ENCODE assay signal across 8 cellular contexts in the genomic region with DNA sequence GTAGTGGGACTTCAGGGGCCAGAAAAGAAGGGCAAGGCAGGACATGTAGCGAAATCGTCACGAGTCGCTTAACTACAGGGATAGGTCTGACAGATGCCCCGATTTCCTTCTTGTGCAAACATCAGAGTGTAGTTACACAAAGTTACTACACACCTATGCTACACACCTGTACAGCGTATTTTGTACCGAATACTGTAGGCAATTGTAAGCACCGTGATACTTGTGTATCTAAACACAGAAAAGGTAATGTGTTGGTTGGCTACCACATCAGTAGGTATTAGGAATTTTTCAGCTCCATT. TPM values are rescaled to one million over a fixed set of nuclear protein-coding genes. Genes with fewer than 3 reads are reported as not detected.
DNase-seq lines count a peak whose midpoint lies in the region; ATAC-seq and TF ChIP-seq lines count a peak whose summit lies in the region.

No MANE protein-coding gene starts in this region.

- peak overlapping the region; percentile 80 for H3K27ac Mint-ChIP-seq in dendritic cell treated with granulocyte-macrophage colony-stimulating factor and Interleukin-4, amounts not matched to agents 40 ng/mL and 50 ng/mL, for 4 days
- H3K27ac Mint-ChIP-seq in nephron progenitor cell = peak overlapping the region; percentile 57

- H3K79me2 ChIP-seq in KMS-11 (ENCODE audit: insufficient read depth, low read depth) = 0 out of 2 replicates have a peak, but pooled peaks cover 6% of the 10 kb centered on the region

- H3K9ac ChIP-seq in KMS-11 = peak overlapping the region; percentile 90

- H3K27me3 Mint-ChIP-seq in dendritic cell treated with granulocyte-macrophage colony-stimulating factor and Interleukin-4, amounts not matched to agents 40 ng/mL and 50 ng/mL, for 4 days = peaks cover 26% of the 10 kb centered on the region
- peaks cover 3% of the 10 kb centered on the region for H3K27me3 Mint-ChIP-seq in nephron progenitor cell (ENCODE audit: low read depth, poor library complexity)

- H3K36me3 Mint-ChIP-seq in dendritic cell treated with granulocyte-macrophage colony-stimulating factor and Interleukin-4, amounts not matched to agents 40 ng/mL and 50 ng/mL, for 4 days (ENCODE audit: low read depth) = no peaks in the 10 kb centered on the region
- H3K36me3 Mint-ChIP-seq in nephron progenitor cell (ENCODE audit: low read depth) = peaks cover 28% of the 10 kb centered on the region

- H3K27me3 ChIP-seq in KMS-11 (ENCODE audit: insufficient read depth, low read depth) = no peaks in the 10 kb centered on the region

- peak overlapping the region; percentile 87 for H3K4me2 ChIP-seq in KMS-11

- H3K4me1 Mint-ChIP-seq in dendritic cell treated with granulocyte-macrophage colony-stimulating factor and Interleukin-4, amounts not matched to agents 40 ng/mL and 50 ng/mL, for 4 days (ENCODE audit: low read depth) = peaks cover 39% of the 10 kb centered on the region
- peaks cover 44% of the 10 kb centered on the region for H3K4me1 Mint-ChIP-seq in nephron progenitor cell

- no peaks in the 10 kb centered on the region for H4K20me1 ChIP-seq in KMS-11 (ENCODE audit: insufficient read depth)

- intact Hi-C loops in dendritic cell treated with granulocyte-macrophage colony-stimulating factor and Interleukin-4, amounts not matched to agents 40 ng/mL and 50 ng/mL, for 4 days (cut with micrococcal nuclease) = loop anchor here (1.0 to 10.0 kb wide), 2 partner anchors 26 to 167 kb away; no protein-coding TSS in a partner anchor

- no peaks in the 10 kb centered on the region for H3K9me3 Mint-ChIP-seq in dendritic cell treated with granulocyte-macrophage colony-stimulating factor and Interleukin-4, amounts not matched to agents 40 ng/mL and 50 ng/mL, for 4 days
- H3K9me3 Mint-ChIP-seq in nephron progenitor cell = peaks cover 6% of the 10 kb centered on the region

- H3K4me1 ChIP-seq in KMS-11 (ENCODE audit: low read depth, poor library complexity, severe bottlenecking) = peaks cover 16% of the 10 kb centered on the region

- no peaks in the 10 kb centered on the region for H3K36me3 ChIP-seq in KMS-11 (ENCODE audit: insufficient read depth)

- H2AFZ ChIP-seq in KMS-11 (ENCODE audit: low read depth) = peak overlapping the region; percentile 87

- H3K4me3 ChIP-seq in KMS-11 (IDR thresholded peaks at IDR 0.05; ENCODE audit: insufficient read depth, low read depth, low read length) = no peak overlapping the region

- H3K4me3 Mint-ChIP-seq in dendritic cell treated with granulocyte-macrophage colony-stimulating factor and Interleukin-4, amounts not matched to agents 40 ng/mL and 50 ng/mL, for 4 days = peak overlapping the region; percentile 92
- peak overlapping the region; percentile 83 for H3K4me3 Mint-ChIP-seq in nephron progenitor cell

- ATAC-seq in GM21717 (IDR thresholded peaks at IDR 0.05; ENCODE audit: unreplicated experiment) (no peak), esophagus mucosa (no peak)

- TF ChIP-seq CTCF in C4-2B (conservative IDR thresholded peaks at IDR 0.05) (no peak), KMS-11 (conservative IDR thresholded peaks at IDR 0.05; ENCODE audit: low read depth, low read length) (no peak), nephron progenitor cell (IDR thresholded peaks at IDR 0.05) (no peak)

- peak overlapping the region; percentile 96 for H3K27ac ChIP-seq in C4-2B
- peak overlapping the region; percentile 80 for H3K27ac ChIP-seq in KMS-11

- DNase-seq in nephron progenitor cell = no peak
- no peak for DNase-seq in stimulated activated CD4-positive, alpha-beta T cell treated with anti-CD3 and anti-CD28 coated beads, Interleukin-4, amount 100 ng/mL, for 4 hours
- no peak for DNase-seq in glomerular visceral epithelial cell (ENCODE audit: extremely low spot score)

RNA-seq across cellular contexts. Expression of gene MTHFS, which starts 0.5 kb away (rescaled TPM):
- 16.0 TPM for total RNA-seq in esophagus mucosa
